In genomic region chr1:181150273-181150672, GRCh38 we compare ENCODE assay signal across 1 cellular context.
TF ChIP-seq lines count a peak whose summit lies in the region.

No MANE protein-coding gene starts in this region.

TF ChIP-seq in K562, 482 proteins besides CTCF, POLR2A, EP300 and RAD21 (continued from another document):
- TF ChIP-seq ZBTB33 (CRISPR knock-in tag; IDR thresholded peaks at IDR 0.05) (0 out of 2 replicates have a peak, but pooled peaks have one; percentile 4), GATA2 (CRISPR knock-in tag; IDR thresholded peaks at IDR 0.05) (no peak), ZKSCAN1 (IDR thresholded peaks at IDR 0.05; ENCODE audit: low read depth, low read length) (no peak), GATAD2B (IDR thresholded peaks at IDR 0.05; ENCODE audit: borderline replicate concordance) (no peak), ZNF41 (CRISPR knock-in tag; conservative IDR thresholded peaks at IDR 0.05) (no peak), ZNF57 (CRISPR knock-in tag; IDR thresholded peaks at IDR 0.05) (no peak), MLLT1 (IDR thresholded peaks at IDR 0.05) (no peak), ZNF24 (IDR thresholded peaks at IDR 0.05) (no peak), DNMT1 (IDR thresholded peaks at IDR 0.05) (no peak), TFE3 (CRISPR knock-in tag; IDR thresholded peaks at IDR 0.05) (no peak), ZNF263 (CRISPR knock-in tag; IDR thresholded peaks at IDR 0.05; ENCODE audit: borderline replicate concordance) (no peak), CLOCK (CRISPR knock-in tag; IDR thresholded peaks at IDR 0.05; ENCODE audit: borderline replicate concordance) (no peak)
